ENCODE assay signal across 8 cellular contexts in the genomic region with DNA sequence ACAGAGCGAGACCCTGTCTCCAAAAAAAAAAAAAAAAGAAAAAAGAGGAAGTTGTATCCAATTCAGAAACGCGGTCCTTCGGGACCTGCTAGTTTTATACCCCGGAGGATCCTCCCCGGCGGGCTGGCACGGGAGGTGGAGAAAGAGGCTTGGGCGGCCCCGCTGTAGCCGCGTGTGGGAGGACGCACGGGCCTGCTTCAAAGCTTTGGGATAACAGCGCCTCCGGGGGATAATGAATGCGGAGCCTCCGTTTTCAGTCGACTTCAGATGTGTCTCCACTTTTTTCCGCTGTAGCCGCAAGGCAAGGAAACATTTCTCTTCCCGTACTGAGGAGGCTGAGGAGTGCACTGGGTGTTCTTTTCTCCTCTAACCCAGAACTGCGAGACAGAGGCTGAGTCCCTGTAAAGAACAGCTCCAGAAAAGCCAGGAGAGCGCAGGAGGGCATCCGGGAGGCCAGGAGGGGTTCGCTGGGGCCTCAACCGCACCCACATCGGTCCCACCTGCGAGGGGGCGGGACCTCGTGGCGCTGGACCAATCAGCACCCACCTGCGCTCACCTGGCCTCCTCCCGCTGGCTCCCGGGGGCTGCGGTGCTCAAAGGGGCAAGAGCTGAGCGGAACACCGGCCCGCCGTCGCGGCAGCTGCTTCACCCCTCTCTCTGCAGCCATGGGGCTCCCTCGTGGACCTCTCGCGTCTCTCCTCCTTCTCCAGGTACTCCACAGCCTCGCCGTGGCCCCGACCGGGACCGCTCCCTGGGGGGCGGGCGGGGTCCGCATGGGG. TPM values are rescaled to one million over a fixed set of nuclear protein-coding genes. Genes with fewer than 3 reads are reported as not detected.
DNase-seq lines count a peak whose midpoint lies in the region; ATAC-seq, FAIRE-seq and TF ChIP-seq lines count a peak whose summit lies in the region.

A gene (plus strand): TSS at position 596 of the 779 bp plus-strand sequence. CDS start 70 bp downstream, at position 666.

- TF ChIP-seq CTCF in DOHH2 (IDR thresholded peaks at IDR 0.05; ENCODE audit: low read depth, low read length, poor library complexity, severe bottlenecking) (no peak), keratinocyte (optimal IDR thresholded peaks at IDR 0.05 in 1 of 3, IDR thresholded peaks at IDR 0.05 in 1 of 3, conservative IDR thresholded peaks at IDR 0.05 in 1 of 3; ENCODE audit: extremely low read depth in 1 of 3, insufficient read depth in 2 of 3, low read length in 3 of 3) (no peak), tibial artery (IDR thresholded peaks at IDR 0.05) (no peak)

- H3K9ac ChIP-seq in keratinocyte (ENCODE audit: control insufficient read depth, extremely low read depth, insufficient read depth, low read length), result peak within 1 kb of the TSS; percentile 90

- dilution Hi-C loops in keratinocyte (cut with MboI; ENCODE audit: extremely low pct_ligation_motif_present, low sequenced_read_pairs), result no loop called here

- H3K27ac ChIP-seq in DOHH2 (ENCODE audit: low read depth, low read length) (no peak within 1 kb of the TSS), keratinocyte (ENCODE audit: control insufficient read depth, insufficient read depth, low read length) (peak within 1 kb of the TSS; percentile 94), tibial artery (no peak within 1 kb of the TSS)

- DNase-seq in MV-4-11 (lab: John Stamatoyannopoulos, UW) (peak; percentile 47), keratinocyte (ENCODE audit: low read depth, low spot score) (peak; percentile 80), tibial artery (no peak), NCI-H446 (lab: John Stamatoyannopoulos, UW) (no peak)
- DNase-seq in activated naive CD4-positive, alpha-beta T cell treated with anti-CD3 and anti-CD28 coated beads, Interleukin-2, amount 50 U/mL, for 16 hours, result peak; percentile 33
- DNase-seq in stimulated activated naive CD8-positive, alpha-beta T cell treated with anti-CD3 and anti-CD28 coated beads, Interleukin-15, Interleukin-2, amounts not matched to agents 100 U/mL and 50 U/mL, for 24 hours, result peak; percentile 21

- H3F3A ChIP-seq in DOHH2 (ENCODE audit: control insufficient read depth, insufficient read depth), result no peaks in the 10 kb centered on the region

- H4K20me1 ChIP-seq in DOHH2 (ENCODE audit: control insufficient read depth, insufficient read depth, low read depth, low read length) (no peaks in the 10 kb centered on the region), keratinocyte (ENCODE audit: control insufficient read depth, extremely low read depth, insufficient read depth, low read length) (peaks cover 17% of the 10 kb centered on the region)

- H3K4me2 ChIP-seq in DOHH2 (ENCODE audit: low read length), result peak within 1 kb of the TSS; percentile 40
- peak within 1 kb of the TSS; percentile 92 for H3K4me2 ChIP-seq in keratinocyte (ENCODE audit: control insufficient read depth, extremely low read depth, insufficient read depth, low read depth, low read length)

- H3K9me1 ChIP-seq in keratinocyte (ENCODE audit: control insufficient read depth, extremely low read depth, insufficient read depth, low read length), result no peaks in the 10 kb centered on the region

- H3K4me3 ChIP-seq in DOHH2 (ENCODE audit: low read length) (peak within 1 kb of the TSS; percentile 30), keratinocyte (ENCODE audit: control insufficient read depth in 2 of 3, extremely low read depth in 1 of 3, insufficient read depth in 2 of 3, low read depth in 1 of 3, low read length in 3 of 3) (peak within 1 kb of the TSS; percentile 71 to 87 (median 74)), tibial artery (peak within 1 kb of the TSS in 1 of 2 donors; percentile 3)

- peak within 1 kb of the TSS; percentile 83 for H2AFZ ChIP-seq in keratinocyte (ENCODE audit: control insufficient read depth, low read length)

- H3K9me2 ChIP-seq in DOHH2 (replicated peaks; ENCODE audit: control insufficient read depth, low read length), result no peaks in the 10 kb centered on the region

- H3K36me3 ChIP-seq in DOHH2 (ENCODE audit: control insufficient read depth, low read length), result no peaks in the 10 kb centered on the region
- peaks cover 14 to 24% of the 10 kb centered on the region in 2 experiments for H3K36me3 ChIP-seq in keratinocyte (ENCODE audit: control insufficient read depth in 2 of 2, extremely low read depth in 1 of 2, insufficient read depth in 2 of 2, low read length in 2 of 2)
- no peaks in the 10 kb centered on the region for H3K36me3 ChIP-seq in tibial artery

- H3K27me3 ChIP-seq in DOHH2 (ENCODE audit: control insufficient read depth, low read length) (peaks cover 35% of the 10 kb centered on the region), keratinocyte (ENCODE audit: control insufficient read depth, extremely low read depth, insufficient read depth, low read length) (no peaks in the 10 kb centered on the region), tibial artery (peaks cover 0 to 75% of the 10 kb centered on the region in 2 donors)

- no peaks in the 10 kb centered on the region for H3K79me2 ChIP-seq in DOHH2 (ENCODE audit: control insufficient read depth, low read length)
- peaks cover 51% of the 10 kb centered on the region for H3K79me2 ChIP-seq in keratinocyte (ENCODE audit: control insufficient read depth, insufficient read depth, low read length)

- peak; percentile 39 for FAIRE-seq in keratinocyte (lab: Jason Lieb, UNC)

- peaks cover 13% of the 10 kb centered on the region for H3K4me1 ChIP-seq in DOHH2 (ENCODE audit: control insufficient read depth, low read length)
- peaks cover 27% of the 10 kb centered on the region for H3K4me1 ChIP-seq in keratinocyte (ENCODE audit: control insufficient read depth, extremely low read depth, insufficient read depth, low read length)
- peaks cover 0 to 23% (median 17%) of the 10 kb centered on the region in 4 donors for H3K4me1 ChIP-seq in tibial artery

- H3K9me3 ChIP-seq in DOHH2 (ENCODE audit: control insufficient read depth, insufficient read depth, low read length) (no peaks in the 10 kb centered on the region), keratinocyte (ENCODE audit: control insufficient read depth, low read depth, low read length) (no peaks in the 10 kb centered on the region), tibial artery (no peaks in the 10 kb centered on the region)

- ATAC-seq in stimulated activated naive CD8-positive, alpha-beta T cell treated with anti-CD3 and anti-CD28 coated beads, Interleukin-15, Interleukin-2, amounts not matched to agents 100 U/mL and 50 U/mL, for 24 hours, result peak; percentile 8
- ATAC-seq in GM18511 (IDR thresholded peaks at IDR 0.05; ENCODE audit: unreplicated experiment), result no peak

- intact Hi-C loops in tibial artery (cut with DNase I; ENCODE audit: low total_unique reads), result no loop called here

RNA-seq across cellular contexts. Expression of the gene that starts here (rescaled TPM):
- 366 to 711 TPM (median 524 TPM) in 3 replicates for polyA plus RNA-seq in keratinocyte
- polyA plus RNA-seq in keratinocyte (2011; ENCODE audit: low read depth), result 280 TPM
- 227 and 260 TPM in 2 replicates for polyA plus RNA-seq in keratinocyte (2011; cell fraction: cytosol; rRNA removed)
- 926 and 1,229 TPM in 2 replicates for polyA plus RNA-seq in keratinocyte (2011; cell fraction: nucleus; rRNA removed)
- polyA plus RNA-seq in keratinocyte (2012; ENCODE audit: low replicate concordance), result 200 and 465 TPM in 2 replicates
- 653 to 1,075 TPM (median 1,036 TPM) in 3 replicates for polyA minus RNA-seq in keratinocyte
- 438 TPM for polyA minus RNA-seq in keratinocyte (2011; cell fraction: cytosol; rRNA and poly(A)+ RNA removed)
- 787 and 1,047 TPM in 2 replicates for polyA minus RNA-seq in keratinocyte (2011; cell fraction: nucleus; rRNA and poly(A)+ RNA removed)

Comparison
In these comparisons a context has a peak if more than half of its experiments do, and no peak if none do; other contexts are left out.
1. DNase-seq: peak in MV-4-11 (single experiment), activated naive CD4-positive, alpha-beta T cell treated with anti-CD3 and anti-CD28 coated beads, Interleukin-2, amount 50 U/mL, for 16 hours (single experiment), keratinocyte (single experiment) and stimulated activated naive CD8-positive, alpha-beta T cell treated with anti-CD3 and anti-CD28 coated beads, Interleukin-15, Interleukin-2, amounts not matched to agents 100 U/mL and 50 U/mL, for 24 hours (single experiment); none in tibial artery (0 of 2) and NCI-H446 (0 of 2).